ENCODE assay signal across 31 cellular contexts in genomic region chr4:120088507-120088906, GRCh38.
"Had no signal": no experiment of that assay in that cellular context is flagged by ENCODE, and none has a peak within 500 bp of the region (broad histone marks: within the 10 kb centered on the region; RNA-seq: fewer than 3 reads in every experiment).

No MANE protein-coding gene starts in this region.

- H3K27ac ChIP-seq: ascending aorta, PC-9, RWPE1 had no signal

- H3K4me3 Mint-ChIP-seq: activated CD4-positive, alpha-beta T cell treated with anti-CD3 and anti-CD28 coated beads, Interleukin-2, amount 10 ng/mL, durations not matched to agents 24 days and 14 days; activated CD8-positive, alpha-beta T cell treated with anti-CD3 and anti-CD28 coated beads for 36 hours; activated naive CD4-positive, alpha-beta T cell treated with anti-CD3 and anti-CD28 coated beads, Interleukin-2, amount 50 U/mL, for 24 hours; activated naive CD8-positive, alpha-beta T cell treated with anti-CD3 and anti-CD28 coated beads, Interleukin-2, amount 10 ng/mL, durations not matched to agents 7 days and 5 days; activated T-cell treated with anti-CD3 and anti-CD28 coated beads, Interleukin-2, amount 50 U/mL, for 72 hours had no signal

- H3K27me3 Mint-ChIP-seq: activated naive CD4-positive, alpha-beta T cell treated with anti-CD3 and anti-CD28 coated beads, Interleukin-2, amount 50 U/mL, for 24 hours had no signal

- H3K27me3 ChIP-seq: ascending aorta, MG63 had no signal

- DNase-seq: activated CD4-positive, alpha-beta T cell treated with anti-CD3 and anti-CD28 coated beads, Interleukin-2, amount 10 ng/mL, durations not matched to agents 24 days and 14 days; activated CD4-positive, alpha-beta T cell treated with anti-CD3 and anti-CD28 coated beads, Interleukin-2, amount 50 U/mL, for 4 hours; activated CD8-positive, alpha-beta T cell treated with anti-CD3 and anti-CD28 coated beads for 36 hours; activated gamma-delta T cell; activated naive CD4-positive, alpha-beta T cell treated with Interleukin-2 at 50 U/mL for 16 hours; activated naive CD8-positive, alpha-beta T cell treated with anti-CD3 and anti-CD28 coated beads, Interleukin-2, amount 10 ng/mL, durations not matched to agents 7 days and 5 days; activated T-cell treated with anti-CD3 and anti-CD28 coated beads, Interleukin-2, amount 50 U/mL, for 1 hour; activated T-cell treated with anti-CD3 and anti-CD28 coated beads, Interleukin-2, amount 50 U/mL, for 72 hours; amygdala; Karpas-422; MG63; NCI-H1105; NCI-H1417 treated with DMSO at 0.1 percent for 48 hours; NCI-H187 treated with DMSO at 0.1 percent for 48 hours; NCI-H2081; NCI-H226; NCI-H446 treated with DMSO at 0.1 percent for 48 hours; NCI-H524; NCI-H69; NCI-H82; PC-9; SW 1271; T-helper 1 cell; T-helper 2 cell; T-helper 9 cell had no signal

- H3K9me3 ChIP-seq: ascending aorta, MG63 had no signal

- H3K4me3 ChIP-seq: ascending aorta, MG63, PC-9 had no signal

- FAIRE-seq: RCC 7860 had no signal

- H3K27ac Mint-ChIP-seq: activated CD4-positive, alpha-beta T cell treated with anti-CD3 and anti-CD28 coated beads, Interleukin-2, amount 10 ng/mL, durations not matched to agents 24 days and 14 days; activated CD8-positive, alpha-beta T cell treated with anti-CD3 and anti-CD28 coated beads for 36 hours; activated naive CD4-positive, alpha-beta T cell treated with anti-CD3 and anti-CD28 coated beads, Interleukin-2, amount 50 U/mL, for 24 hours; activated naive CD8-positive, alpha-beta T cell treated with anti-CD3 and anti-CD28 coated beads, Interleukin-2, amount 10 ng/mL, durations not matched to agents 7 days and 5 days; activated T-cell treated with anti-CD3 and anti-CD28 coated beads, Interleukin-2, amount 50 U/mL, for 72 hours; activated T-helper 2 cell treated with anti-CD3 and anti-CD28 coated beads, Interferon-gamma antibody, Interleukin-2, Interleukin-4, amounts not matched to agents 10 μg/mL and 5 μg/mL and 100 μg/mL, durations not matched to agents 14 hours and 24 hours and 36 hours had no signal

- H3K4me1 Mint-ChIP-seq: activated naive CD4-positive, alpha-beta T cell treated with anti-CD3 and anti-CD28 coated beads, Interleukin-2, amount 50 U/mL, for 24 hours had no signal

- H3K9me3 Mint-ChIP-seq: activated T-helper 2 cell treated with anti-CD3 and anti-CD28 coated beads, Interferon-gamma antibody, Interleukin-2, Interleukin-4, amounts not matched to agents 10 μg/mL and 5 μg/mL and 100 μg/mL, durations not matched to agents 14 hours and 24 hours and 36 hours had no signal

- H3K4me2 ChIP-seq: PC-9 had no signal

- H3K4me1 ChIP-seq: ascending aorta had no signal

- H3K36me3 ChIP-seq: ascending aorta, MG63 had no signal

- ATAC-seq: activated CD8-positive, alpha-beta T cell treated with anti-CD3 and anti-CD28 coated beads for 36 hours; activated T-cell treated with anti-CD3 and anti-CD28 coated beads, Interleukin-2, amount 50 U/mL, for 72 hours; Right ventricle myocardium inferior had no signal

- H2AFZ ChIP-seq: PC-9 had no signal
